In the genomic region with DNA sequence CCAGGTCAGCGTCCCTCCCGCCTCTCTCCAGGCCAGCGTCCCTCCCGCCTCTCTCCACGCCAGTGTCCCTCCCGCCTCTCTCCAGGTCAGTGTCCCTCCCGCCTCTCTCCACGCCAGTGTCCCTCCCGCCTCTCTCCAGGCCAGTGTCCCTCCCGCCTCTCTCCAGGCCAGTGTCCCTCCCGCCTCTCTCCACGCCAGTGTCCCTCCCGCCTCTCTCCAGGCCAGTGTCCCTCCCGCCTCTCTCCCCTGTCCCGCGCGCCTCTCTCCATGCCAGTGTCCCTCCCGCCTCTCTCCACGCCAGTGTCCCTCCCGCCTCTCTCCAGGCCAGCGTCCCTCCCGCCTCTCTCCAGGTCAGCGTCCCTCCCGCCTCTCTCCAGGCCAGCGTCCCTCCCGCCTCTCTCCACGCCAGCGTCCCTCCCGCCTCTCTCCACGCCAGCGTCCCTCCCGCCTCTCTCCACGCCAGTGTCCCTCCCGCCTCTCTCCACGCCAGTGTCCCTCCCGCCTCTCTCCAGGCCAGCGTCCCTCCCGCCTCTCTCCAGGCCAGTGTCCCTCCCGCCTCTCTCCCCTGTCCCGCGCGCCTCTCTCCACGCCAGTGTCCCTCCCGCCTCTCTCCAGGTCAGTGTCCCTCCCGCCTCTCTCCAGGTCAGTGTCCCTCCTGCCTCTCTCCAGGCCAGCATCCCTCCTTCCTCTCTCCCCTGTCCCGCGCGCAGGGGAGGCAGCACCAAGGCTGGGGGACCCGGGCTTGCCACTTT, we compare ENCODE assay signal across 8 cellular contexts. TPM values are rescaled to one million over a fixed set of nuclear protein-coding genes. Genes with fewer than 3 reads are reported as not detected.
A peak's percentile ranks its signal among the peaks of the same experiment; 100 is the strongest.
DNase-seq lines count a peak whose midpoint lies in the region; ATAC-seq and TF ChIP-seq lines count a peak whose summit lies in the region.
"Not testable (repeated sequence)": the region's sequence is repeated elsewhere in the genome, so short reads cannot be mapped to it uniquely, and the experiment has no call there.

No MANE protein-coding gene starts in this region.

- not testable (repeated sequence) for H3K4me1 ChIP-seq in IMR-90 (ENCODE audit: control insufficient read depth, insufficient read depth, low read length); adrenal gland (replicated peaks in 1 of 2); hepatocyte (ENCODE audit: insufficient read depth)
- H3K4me1 ChIP-seq in esophagus muscularis mucosa (peaks cover 2 to 19% (median 18%) of the 10 kb centered on the region in 4 donors), mesenchymal stem cell (ENCODE audit: control insufficient read depth, insufficient read depth, low read depth, low read length) (peaks cover 12% of the 10 kb centered on the region), thyroid gland (peaks cover 27 to 28% of the 10 kb centered on the region in 2 donors)

- not testable (repeated sequence) for H3K36me3 Mint-ChIP-seq in progenitor cell of endocrine pancreas (ENCODE audit: insufficient read depth)

- H2BK120ac ChIP-seq in IMR-90 (ENCODE audit: low read depth, low read length); mesenchymal stem cell (ENCODE audit: low read depth, low read length): not testable (repeated sequence)

- peak overlapping the region; percentile 15; the same call in 1 of the 2 replicates for H3K4me3 ChIP-seq in BJ (ENCODE audit: low read depth, low read length)
- not testable (repeated sequence) for H3K4me3 ChIP-seq in IMR-90 (ENCODE audit: insufficient read depth, low read depth, low read length); adrenal gland; hepatocyte
- peak overlapping the region; percentile 28 to 58 (median 34) for H3K4me3 ChIP-seq in esophagus muscularis mucosa
- peak overlapping the region in 1 of 2 experiments; percentile 70 for H3K4me3 ChIP-seq in mesenchymal stem cell (ENCODE audit: insufficient read depth in 1 of 2, low read depth in 1 of 2, low read length in 2 of 2)
- H3K4me3 ChIP-seq in thyroid gland (replicated peaks in 1 of 3): peak overlapping the region in 1 of 3 donors; percentile 9

- H3K4ac ChIP-seq in IMR-90 (ENCODE audit: low read depth, low read length); mesenchymal stem cell (ENCODE audit: low read depth in 1 of 2, low read length in 2 of 2): not testable (repeated sequence)

- H3K9me3 Mint-ChIP-seq in progenitor cell of endocrine pancreas (ENCODE audit: low read depth): not testable (repeated sequence)

- H3K79me2 ChIP-seq in hepatocyte: not testable (repeated sequence)

- POLR2A ChIA-PET in BJ (lab: Charles Lee): interaction anchor here (0.5 kb wide), 1 partner anchor 100 kb away, joined by 23 read pairs; no protein-coding TSS in a partner anchor
- POLR2A ChIA-PET in IMR-90 (lab: Charles Lee; ENCODE audit: unreplicated experiment): not testable (repeated sequence)

- not testable (repeated sequence) for H2AK5ac ChIP-seq in IMR-90 (ENCODE audit: low read depth, low read length); mesenchymal stem cell (ENCODE audit: low read length, severe bottlenecking)

- H3K18ac ChIP-seq in IMR-90 (ENCODE audit: low read depth, low read length); mesenchymal stem cell (ENCODE audit: low read depth in 1 of 2, low read length in 2 of 2): not testable (repeated sequence)

- H3K56ac ChIP-seq in IMR-90 (ENCODE audit: extremely low read depth, insufficient read depth, low read length): not testable (repeated sequence)

- not testable (repeated sequence) for H2BK20ac ChIP-seq in IMR-90 (ENCODE audit: low read depth, low read length)

- H3K4me1 Mint-ChIP-seq in progenitor cell of endocrine pancreas (ENCODE audit: low read depth): not testable (repeated sequence)

- H3K79me1 ChIP-seq in IMR-90 (ENCODE audit: low read depth in 1 of 2, low read length in 2 of 2); mesenchymal stem cell (replicated peaks; ENCODE audit: low read length, poor library complexity, severe bottlenecking): not testable (repeated sequence)

- H3K9me3 ChIP-seq in IMR-90 (ENCODE audit: control insufficient read depth, insufficient read depth, low read length); adrenal gland (replicated peaks in 1 of 3); esophagus muscularis mucosa; hepatocyte (ENCODE audit: low read depth); mesenchymal stem cell (ENCODE audit: control insufficient read depth, low read length); thyroid gland: not testable (repeated sequence)

- H3K9ac ChIP-seq in IMR-90 (ENCODE audit: low read depth, low read length): not testable (repeated sequence)
- peak overlapping the region; percentile 18 for H3K9ac ChIP-seq in mesenchymal stem cell (ENCODE audit: low read length)

- H2AFZ ChIP-seq in IMR-90 (replicated peaks; ENCODE audit: low read length, poor library complexity): peak overlapping the region; percentile 70
- H2AFZ ChIP-seq in hepatocyte; mesenchymal stem cell (ENCODE audit: low read depth, low read length): not testable (repeated sequence)

- H3K36me3 ChIP-seq in BJ (ENCODE audit: control insufficient read depth, insufficient read depth, low read length); IMR-90 (ENCODE audit: control insufficient read depth, insufficient read depth, low read length); adrenal gland (replicated peaks in 1 of 2); esophagus muscularis mucosa; hepatocyte (replicated peaks; ENCODE audit: insufficient read depth, low read depth); mesenchymal stem cell (ENCODE audit: control insufficient read depth in 1 of 2, insufficient read depth in 2 of 2, low read depth in 1 of 2, low read length in 2 of 2); thyroid gland: not testable (repeated sequence)

- not testable (repeated sequence) for H2BK15ac ChIP-seq in IMR-90 (ENCODE audit: low read depth, low read length); mesenchymal stem cell (ENCODE audit: low read depth, poor library complexity, severe bottlenecking)

- intact Hi-C loops in IMR-90 (cut with micrococcal nuclease); adrenal gland (cut with DNase I); esophagus muscularis mucosa (cut with DNase I); thyroid gland (cut with DNase I): not testable (repeated sequence)

- in situ Hi-C loops in IMR-90 (cut with MboI; ENCODE audit: low sequenced_read_pairs): not testable (repeated sequence)

- not testable (repeated sequence) for TF ChIP-seq CTCF in BJ (IDR thresholded peaks at IDR 0.05; ENCODE audit: insufficient read depth, low read depth, low read length); IMR-90 (conservative IDR thresholded peaks at IDR 0.05; ENCODE audit: low read depth, low read length); adrenal gland (IDR thresholded peaks at IDR 0.05); esophagus muscularis mucosa (IDR thresholded peaks at IDR 0.05); hepatocyte (IDR thresholded peaks at IDR 0.05; ENCODE audit: poor library complexity); progenitor cell of endocrine pancreas (IDR thresholded peaks at IDR 0.05; ENCODE audit: unreplicated experiment); thyroid gland (IDR thresholded peaks at IDR 0.05)

- not testable (repeated sequence) for H4K91ac ChIP-seq in IMR-90 (ENCODE audit: insufficient read depth, low read depth, low read length); mesenchymal stem cell (ENCODE audit: low read length)

- H3K27me3 ChIP-seq in BJ (ENCODE audit: control insufficient read depth, insufficient read depth, low read length); IMR-90 (ENCODE audit: control insufficient read depth, insufficient read depth, low read length); adrenal gland; mesenchymal stem cell (ENCODE audit: control insufficient read depth in 1 of 2, insufficient read depth in 1 of 2, low read length in 2 of 2); thyroid gland: not testable (repeated sequence)
- peaks cover 0 to 17% (median 0%) of the 10 kb centered on the region in 4 donors for H3K27me3 ChIP-seq in esophagus muscularis mucosa
- H3K27me3 ChIP-seq in hepatocyte: peaks cover 27% of the 10 kb centered on the region

- 13% methylated on average over 12 of the region's 49 CpGs; no CpG with 5 or more reads in 1 of the 2 experiments for WGBS in IMR-90 (ENCODE audit: extremely low coverage in 2 of 2, insufficient read length in 1 of 2), 2 experiments
- WGBS in adrenal gland, 4 donors: 2 to 16% (median 8%) methylated on average over 11 to 42 of the region's 49 CpGs
- WGBS in esophagus muscularis mucosa: 7% methylated on average over 39 of the region's 49 CpGs
- WGBS in hepatocyte (ENCODE audit: low lambda C conversion rate, missing lambda C conversion rate): 7% methylated on average over 6 of the region's 49 CpGs
- WGBS in mesenchymal stem cell: 2% methylated on average over 44 of the region's 49 CpGs
- WGBS in thyroid gland, 2 donors: 6 to 12% methylated on average over 26 to 29 of the region's 49 CpGs

- not testable (repeated sequence) for H2BK12ac ChIP-seq in mesenchymal stem cell (ENCODE audit: low read length in 2 of 2)

- H3K4me2 ChIP-seq in IMR-90 (ENCODE audit: low read depth, low read length): not testable (repeated sequence)
- H3K4me2 ChIP-seq in hepatocyte (peak overlapping the region; percentile 71), mesenchymal stem cell (ENCODE audit: low read length, poor library complexity, severe bottlenecking) (peak overlapping the region; percentile 19)

- H3K27ac Mint-ChIP-seq in progenitor cell of endocrine pancreas: not testable (repeated sequence)

- BruUV-seq in IMR-90 (replicated peaks; lab: Mats Ljungman, UMichigan): not testable (repeated sequence)

- TF ChIP-seq POLR2A in IMR-90 (IDR thresholded peaks at IDR 0.05; ENCODE audit: low read depth, low read length); adrenal gland (IDR thresholded peaks at IDR 0.05); esophagus muscularis mucosa (IDR thresholded peaks at IDR 0.05; ENCODE audit: low read depth); thyroid gland (IDR thresholded peaks at IDR 0.05): not testable (repeated sequence)

- TF ChIP-seq RAD21 in IMR-90 (IDR thresholded peaks at IDR 0.05; ENCODE audit: low read length): not testable (repeated sequence)

- not testable (repeated sequence) for H3K23ac ChIP-seq in IMR-90 (ENCODE audit: low read depth, low read length); mesenchymal stem cell (ENCODE audit: low read length in 2 of 2)

- dilution Hi-C loops in IMR-90 (cut with HindIII; ENCODE audit: low sequenced_read_pairs, unreplicated experiment): not testable (repeated sequence)

- H2BK5ac ChIP-seq in IMR-90 (ENCODE audit: low read depth, low read length, poor library complexity, severe bottlenecking); mesenchymal stem cell (ENCODE audit: low read depth, low read length, poor library complexity, severe bottlenecking): not testable (repeated sequence)

- not testable (repeated sequence) for H4K8ac ChIP-seq in IMR-90 (ENCODE audit: low read depth in 2 of 2, low read length in 2 of 2); mesenchymal stem cell (ENCODE audit: low read length)

- not testable (repeated sequence) for H3K27ac ChIP-seq in IMR-90 (ENCODE audit: insufficient read depth, low read length); esophagus muscularis mucosa (replicated peaks in 1 of 4); hepatocyte; mesenchymal stem cell (ENCODE audit: low read length, poor library complexity, severe bottlenecking)
- H3K27ac ChIP-seq in adrenal gland (peak overlapping the region in 1 of 5 donors; percentile 40), thyroid gland (peak overlapping the region; percentile 63 to 74 (median 68))

- H4K5ac ChIP-seq in IMR-90 (ENCODE audit: low read depth, low read length): not testable (repeated sequence)

- not testable (repeated sequence) for H2AK9ac ChIP-seq in IMR-90 (replicated peaks; ENCODE audit: low read depth, low read length, poor library complexity)

- CTCF ChIA-PET in BJ (lab: Yijun Ruan, JAX); IMR-90 (lab: Yijun Ruan, JAX): not testable (repeated sequence)

- not testable (repeated sequence) for H3K9me2 ChIP-seq in hepatocyte (replicated peaks; ENCODE audit: insufficient read depth)

- H4K20me1 ChIP-seq in IMR-90 (ENCODE audit: insufficient read depth, low read length); hepatocyte (ENCODE audit: insufficient read depth, poor library complexity, severe bottlenecking): not testable (repeated sequence)

- DNase-seq in BJ (ENCODE audit: low read depth); IMR-90; esophagus muscularis mucosa (ENCODE audit: extremely low spot score); hepatocyte (ENCODE audit: low spot score); mesenchymal stem cell; progenitor cell of endocrine pancreas (ENCODE audit: low spot score, unreplicated experiment): not testable (repeated sequence)
- peak in 6 of 7 donors; percentile 28 to 70 (median 44) for DNase-seq in adrenal gland
- peak; percentile 45 to 48 for DNase-seq in thyroid gland

- H3K9me1 ChIP-seq in IMR-90 (ENCODE audit: insufficient read depth, low read length): not testable (repeated sequence)

- TF ChIP-seq EP300 in esophagus muscularis mucosa (IDR thresholded peaks at IDR 0.05): not testable (repeated sequence)

- ATAC-seq in IMR-90 (ENCODE audit: low read depth): not testable (repeated sequence)

- not testable (repeated sequence) for H3K14ac ChIP-seq in IMR-90 (replicated peaks; ENCODE audit: low read depth, low read length); mesenchymal stem cell (ENCODE audit: low read length in 2 of 2)

- peak overlapping the region; percentile 75 for H3K4me3 Mint-ChIP-seq in progenitor cell of endocrine pancreas (ENCODE audit: low read depth)

- H3K27me3 Mint-ChIP-seq in progenitor cell of endocrine pancreas: peaks cover 29% of the 10 kb centered on the region

RNA-seq across cellular contexts. Expression of gene FBLN7, which starts 1.7 kb away (rescaled TPM):
- polyA plus RNA-seq in BJ (2011; rRNA removed): 1.6 and 3.7 TPM in 2 replicates
- 1.1 and 1.6 TPM in 2 replicates for polyA minus RNA-seq in BJ (2011; rRNA and poly(A)+ RNA removed)
- under 0.01 and 0.18 TPM in 2 replicates for total RNA-seq in IMR-90 (2012; rRNA removed)
- 1.0 and 1.2 TPM in 2 replicates for polyA plus RNA-seq in IMR-90 (2012; rRNA removed)
- polyA plus RNA-seq in IMR-90 (2012; cell fraction: cytosol; rRNA removed): 1.00 and 1.5 TPM in 2 replicates
- 0.59 and 0.69 TPM in 2 replicates for polyA plus RNA-seq in IMR-90 (2012; cell fraction: nucleus; rRNA removed; ENCODE audit: low replicate concordance)
- 10 to 100 TPM in 2 of 8 donors, 1 to 10 TPM in 6; 5.6 to 12.6 (median 9.4) TPM for total RNA-seq in adrenal gland
- 1 to 10 TPM in 2 of 3 donors, under 1 TPM in 1; 0.95 to 2.2 (median 2.1) TPM for polyA plus RNA-seq in adrenal gland
- 1 to 10 TPM; 1.1 to 2.1 (median 1.8) TPM for total RNA-seq in esophagus muscularis mucosa
- total RNA-seq in hepatocyte: 1.1 and 1.6 TPM in 2 replicates
- polyA plus RNA-seq in hepatocyte: 1.5 and 1.7 TPM in 2 replicates
- 0.43 TPM for polyA plus RNA-seq in mesenchymal stem cell (2013, experiment 1 of 2)
- 0.44 TPM for polyA plus RNA-seq in mesenchymal stem cell (2013, experiment 2 of 2)
- 9.3 and 13.3 TPM in 2 replicates for total RNA-seq in progenitor cell of endocrine pancreas
- 10 to 100 TPM; 10.3 to 33.6 (median 16.4) TPM for total RNA-seq in thyroid gland
